In genomic region chr6:83847179-83847578, GRCh38 we compare ENCODE assay signal across 14 cellular contexts. TPM values are rescaled to one million over a fixed set of nuclear protein-coding genes. Genes with fewer than 3 reads are reported as not detected.
A peak's percentile ranks its signal among the peaks of the same experiment; 100 is the strongest.
DNase-seq lines count a peak whose midpoint lies in the region; ATAC-seq and TF ChIP-seq lines count a peak whose summit lies in the region.
"Had no signal": no experiment of that assay in that cellular context is flagged by ENCODE, and none has a peak within 500 bp of the region (broad histone marks: within the 10 kb centered on the region; RNA-seq: fewer than 3 reads in every experiment).

No MANE protein-coding gene starts in this region.

- TF ChIP-seq CTCF in Calu3 (IDR thresholded peaks at IDR 0.05; ENCODE audit: unreplicated experiment) = no peak

- ATAC-seq in GM18907 (IDR thresholded peaks at IDR 0.05; ENCODE audit: unreplicated experiment) (peak; percentile 95), HG02571 (IDR thresholded peaks at IDR 0.05; ENCODE audit: unreplicated experiment) (peak; percentile 79), HG03439 (IDR thresholded peaks at IDR 0.05; ENCODE audit: unreplicated experiment) (peak; percentile 78)

- BruUV-seq in Calu3 (replicated peaks; lab: Mats Ljungman, UMichigan) = no TSS peak

- intact Hi-C loops in Calu3 (cut with micrococcal nuclease; ENCODE audit: unreplicated experiment) = no loop called here

- no peaks in the 10 kb centered on the region for H3K9me3 Mint-ChIP-seq in Calu3 (ENCODE audit: low read depth, unreplicated experiment)
- H3K9me3 Mint-ChIP-seq: central memory CD8-positive, alpha-beta T cell; nephron had no signal

- CTCF ChIA-PET in Calu3 (lab: Charles Lee) = no interaction called here

- H3K27ac Mint-ChIP-seq in Calu3 (ENCODE audit: unreplicated experiment) = no peak overlapping the region
- H3K27ac Mint-ChIP-seq: nephron had no signal

- H3K4me3 Mint-ChIP-seq in Calu3 (ENCODE audit: low read depth, unreplicated experiment) = no peak overlapping the region
- H3K4me3 Mint-ChIP-seq: central memory CD8-positive, alpha-beta T cell; nephron had no signal

- peak; percentile 9 for DNase-seq in CD1c-positive myeloid dendritic cell (ENCODE audit: extremely low spot score)
- no peak for DNase-seq in activated CD4-positive, CD25-positive, alpha-beta regulatory T cell (lab: John Stamatoyannopoulos, UW)
- no peak for DNase-seq in globus pallidus (ENCODE audit: low spot score)
- no peak for DNase-seq in Calu3
- no peak for DNase-seq in cortex of kidney (lab: John Stamatoyannopoulos, UW)
- DNase-seq: activated T-cell treated with anti-CD3 and anti-CD28 coated beads, Interleukin-2, amount 50 U/mL, for 48 hours; NCI-H2107 had no signal

- H3K27me3 Mint-ChIP-seq in Calu3 (ENCODE audit: unreplicated experiment) = peaks cover 28% of the 10 kb centered on the region

- H3K4me1 Mint-ChIP-seq in Calu3 (ENCODE audit: low read depth, unreplicated experiment) = no peaks in the 10 kb centered on the region
- H3K4me1 Mint-ChIP-seq: central memory CD8-positive, alpha-beta T cell; nephron had no signal

- no peaks in the 10 kb centered on the region for H3K36me3 Mint-ChIP-seq in Calu3 (ENCODE audit: insufficient read depth, unreplicated experiment)

RNA-seq across cellular contexts. Expression of gene RIPPLY2, which starts 6.0 kb away (rescaled TPM):
- total RNA-seq in Calu3 (2022) = 0.31 TPM in 1 of 2 replicates, not detected in the other
- total RNA-seq: H4, smooth muscle cell had no signal

RNA-seq across cellular contexts. Expression of gene CYB5R4, which starts 12.3 kb away (rescaled TPM):
- 23.3 and 28.3 TPM in 2 replicates for total RNA-seq in Calu3 (2022)
